Comparison of ENCODE assay signal across 20 cellular contexts in genomic region chr6:44272999-44273566, GRCh38. TPM values are rescaled to one million over a fixed set of nuclear protein-coding genes. Genes with fewer than 3 reads are reported as not detected.
"Had no signal": no experiment of that assay in that cellular context is flagged by ENCODE, and none has a peak within 500 bp of the region (broad histone marks: within the 10 kb centered on the region; RNA-seq: fewer than 3 reads in every experiment).

No MANE protein-coding gene starts in this region.

- H3K27ac Mint-ChIP-seq: activated CD4-positive, alpha-beta T cell treated with anti-CD3 and anti-CD28 coated beads, Interleukin-2, amount 10 ng/mL, durations not matched to agents 24 days and 14 days; activated CD8-positive, alpha-beta T cell treated with anti-CD3 and anti-CD28 coated beads, Interleukin-2, amount 10 ng/mL, durations not matched to agents 7 days and 5 days; activated naive CD4-positive, alpha-beta T cell treated with anti-CD3 and anti-CD28 coated beads for 36 hours; activated T-cell treated with anti-CD3 and anti-CD28 coated beads, Interleukin-2, amount 50 U/mL, for 24 hours; effector memory CD8-positive, alpha-beta T cell; mesothelial cell of epicardium; nephron progenitor cell; stimulated activated memory B cell treated with anti-CD40 and anti-IgM and Interleukin-4, amounts not matched to agents 10 μg/mL and 1 μg/mL and 100 μg/mL, for 72 hours; T-cell had no signal

- H3K9me3 ChIP-seq: ascending aorta, esophagus squamous epithelium, lower lobe of right lung, pancreas, right lobe of liver had no signal

- H3K4me3 ChIP-seq: ascending aorta, esophagus squamous epithelium, lower lobe of right lung, pancreas, right lobe of liver had no signal

- FAIRE-seq: bronchial epithelial cell, pancreas, small intestine had no signal

- H3K27ac ChIP-seq: ascending aorta, esophagus squamous epithelium, lower lobe of right lung, pancreas, right lobe of liver had no signal

- ATAC-seq: activated CD8-positive, alpha-beta T cell treated with anti-CD3 and anti-CD28 coated beads, Interleukin-2, amount 10 ng/mL, durations not matched to agents 7 days and 5 days; effector memory CD8-positive, alpha-beta T cell; lower lobe of right lung; pancreas; right lobe of liver; stimulated activated memory B cell treated with anti-CD40 and anti-IgM and Interleukin-4, amounts not matched to agents 10 μg/mL and 1 μg/mL and 100 μg/mL, for 72 hours; T-cell had no signal

- DNase-seq: activated CD4-positive, alpha-beta T cell treated with anti-CD3 and anti-CD28 coated beads, Interleukin-2, amount 10 ng/mL, durations not matched to agents 24 days and 14 days; activated CD8-positive, alpha-beta T cell treated with anti-CD3 and anti-CD28 coated beads, Interleukin-2, amount 10 ng/mL, durations not matched to agents 7 days and 5 days; activated naive CD4-positive, alpha-beta T cell treated with anti-CD3 and anti-CD28 coated beads for 36 hours; activated T-cell treated with anti-CD3 and anti-CD28 coated beads, Interleukin-2, amount 50 U/mL, for 24 hours; dermis blood vessel endothelial cell; effector memory CD8-positive, alpha-beta T cell; esophagus squamous epithelium; lower lobe of right lung; nephron progenitor cell; small intestine; stimulated activated CD4-positive, alpha-beta T cell treated with anti-CD3 and anti-CD28 coated beads, Interleukin-4, amount 100 ng/mL, for 24 hours; T-cell; T1000 had no signal

- H3K4me3 Mint-ChIP-seq: activated CD4-positive, alpha-beta T cell treated with anti-CD3 and anti-CD28 coated beads, Interleukin-2, amount 10 ng/mL, durations not matched to agents 24 days and 14 days; activated CD8-positive, alpha-beta T cell treated with anti-CD3 and anti-CD28 coated beads, Interleukin-2, amount 10 ng/mL, durations not matched to agents 7 days and 5 days; activated naive CD4-positive, alpha-beta T cell treated with anti-CD3 and anti-CD28 coated beads for 36 hours; activated T-cell treated with anti-CD3 and anti-CD28 coated beads, Interleukin-2, amount 50 U/mL, for 24 hours; effector memory CD8-positive, alpha-beta T cell; stimulated activated memory B cell treated with anti-CD40 and anti-IgM and Interleukin-4, amounts not matched to agents 10 μg/mL and 1 μg/mL and 100 μg/mL, for 72 hours had no signal

- H3K36me3 Mint-ChIP-seq: mesothelial cell of epicardium, T-cell had no signal

- H3K36me3 ChIP-seq: ascending aorta, esophagus squamous epithelium, lower lobe of right lung, pancreas, right lobe of liver had no signal

- H3K9me3 Mint-ChIP-seq: activated CD4-positive, alpha-beta T cell treated with anti-CD3 and anti-CD28 coated beads, Interleukin-2, amount 10 ng/mL, durations not matched to agents 24 days and 14 days; activated naive CD4-positive, alpha-beta T cell treated with anti-CD3 and anti-CD28 coated beads for 36 hours; activated T-cell treated with anti-CD3 and anti-CD28 coated beads, Interleukin-2, amount 50 U/mL, for 24 hours; effector memory CD8-positive, alpha-beta T cell; mesothelial cell of epicardium; nephron progenitor cell; stimulated activated memory B cell treated with anti-CD40 and anti-IgM and Interleukin-4, amounts not matched to agents 10 μg/mL and 1 μg/mL and 100 μg/mL, for 72 hours; T-cell had no signal

RNA-seq across cellular contexts. Expression of gene TMEM151B, which starts 2.8 kb away (rescaled TPM):
- total RNA-seq: activated CD4-positive, alpha-beta T cell treated with anti-CD3 and anti-CD28 coated beads, Interleukin-2, amount 10 ng/mL, durations not matched to agents 24 days and 14 days; activated CD8-positive, alpha-beta T cell treated with anti-CD3 and anti-CD28 coated beads, Interleukin-2, amount 10 ng/mL, durations not matched to agents 7 days and 5 days; activated naive CD4-positive, alpha-beta T cell treated with anti-CD3 and anti-CD28 coated beads for 36 hours; ascending aorta; bronchial epithelial cell; dermis blood vessel endothelial cell; esophagus squamous epithelium; lower lobe of right lung; right lobe of liver; ureter had no signal
